In the genomic region with DNA sequence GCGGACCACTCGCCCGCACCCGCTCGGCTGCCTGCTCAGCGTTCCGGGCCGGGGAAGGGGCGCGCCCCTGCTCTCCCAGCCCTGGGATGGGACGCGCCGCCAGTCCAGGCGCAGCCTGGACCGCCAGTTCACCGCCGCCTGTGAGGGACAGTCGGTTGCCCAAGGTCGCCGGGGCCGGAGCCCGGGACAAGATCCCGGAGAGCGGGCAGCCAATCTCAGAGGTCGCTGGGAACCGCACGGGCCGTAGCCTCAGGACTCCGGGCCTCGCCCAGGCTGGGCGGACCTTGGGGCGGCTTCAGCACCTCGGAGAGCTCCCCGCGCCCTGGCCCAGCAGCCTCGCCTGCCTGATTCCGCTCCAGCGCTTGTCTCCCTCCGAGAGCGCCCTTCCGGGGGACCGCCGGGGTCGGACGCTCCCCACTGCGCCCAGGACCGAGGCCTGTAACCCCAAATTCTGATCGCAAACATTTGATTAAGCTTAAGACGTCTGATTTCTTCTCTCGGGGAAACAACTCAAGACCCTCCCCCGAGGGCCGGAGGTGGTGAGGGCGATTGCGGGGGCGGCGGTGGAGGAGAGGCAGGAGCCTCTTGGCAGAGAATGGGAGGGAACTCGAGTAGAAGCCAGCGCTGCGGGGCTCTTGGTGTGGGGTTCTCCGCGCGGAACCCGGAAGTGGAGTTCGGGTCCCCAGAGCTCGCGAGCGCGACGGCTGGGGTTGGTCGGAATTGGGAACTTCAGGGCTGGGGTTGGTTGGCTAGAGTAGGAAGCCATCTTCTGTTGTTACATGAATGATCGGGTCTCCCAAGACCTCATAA, we compare ENCODE assay signal across 1 cellular context.
TF ChIP-seq lines count a peak whose summit lies in the region.

No MANE protein-coding gene starts in this region.

TF ChIP-seq in HepG2, 621 proteins besides CTCF, POLR2A, EP300 and RAD21 (continued from another document and continues in another):
- no peak for TF ChIP-seq RBFOX2 (IDR thresholded peaks at IDR 0.05; ENCODE audit: low read depth, low read length)
- peak; percentile 56 for TF ChIP-seq ZMYM2 (CRISPR knock-in tag; IDR thresholded peaks at IDR 0.05)
- TF ChIP-seq NR3C1 (CRISPR knock-in tag; IDR thresholded peaks at IDR 0.05) = no peak
- no peak for TF ChIP-seq MATR3 (CRISPR knock-in tag; IDR thresholded peaks at IDR 0.05)
- TF ChIP-seq SALL2 (CRISPR knock-in tag; IDR thresholded peaks at IDR 0.05) = peak; percentile 99
- no peak; the same call in 1 of the 2 replicates for TF ChIP-seq HCFC1 (IDR thresholded peaks at IDR 0.05; ENCODE audit: low read depth, low read length)
- TF ChIP-seq, protein P1, sequence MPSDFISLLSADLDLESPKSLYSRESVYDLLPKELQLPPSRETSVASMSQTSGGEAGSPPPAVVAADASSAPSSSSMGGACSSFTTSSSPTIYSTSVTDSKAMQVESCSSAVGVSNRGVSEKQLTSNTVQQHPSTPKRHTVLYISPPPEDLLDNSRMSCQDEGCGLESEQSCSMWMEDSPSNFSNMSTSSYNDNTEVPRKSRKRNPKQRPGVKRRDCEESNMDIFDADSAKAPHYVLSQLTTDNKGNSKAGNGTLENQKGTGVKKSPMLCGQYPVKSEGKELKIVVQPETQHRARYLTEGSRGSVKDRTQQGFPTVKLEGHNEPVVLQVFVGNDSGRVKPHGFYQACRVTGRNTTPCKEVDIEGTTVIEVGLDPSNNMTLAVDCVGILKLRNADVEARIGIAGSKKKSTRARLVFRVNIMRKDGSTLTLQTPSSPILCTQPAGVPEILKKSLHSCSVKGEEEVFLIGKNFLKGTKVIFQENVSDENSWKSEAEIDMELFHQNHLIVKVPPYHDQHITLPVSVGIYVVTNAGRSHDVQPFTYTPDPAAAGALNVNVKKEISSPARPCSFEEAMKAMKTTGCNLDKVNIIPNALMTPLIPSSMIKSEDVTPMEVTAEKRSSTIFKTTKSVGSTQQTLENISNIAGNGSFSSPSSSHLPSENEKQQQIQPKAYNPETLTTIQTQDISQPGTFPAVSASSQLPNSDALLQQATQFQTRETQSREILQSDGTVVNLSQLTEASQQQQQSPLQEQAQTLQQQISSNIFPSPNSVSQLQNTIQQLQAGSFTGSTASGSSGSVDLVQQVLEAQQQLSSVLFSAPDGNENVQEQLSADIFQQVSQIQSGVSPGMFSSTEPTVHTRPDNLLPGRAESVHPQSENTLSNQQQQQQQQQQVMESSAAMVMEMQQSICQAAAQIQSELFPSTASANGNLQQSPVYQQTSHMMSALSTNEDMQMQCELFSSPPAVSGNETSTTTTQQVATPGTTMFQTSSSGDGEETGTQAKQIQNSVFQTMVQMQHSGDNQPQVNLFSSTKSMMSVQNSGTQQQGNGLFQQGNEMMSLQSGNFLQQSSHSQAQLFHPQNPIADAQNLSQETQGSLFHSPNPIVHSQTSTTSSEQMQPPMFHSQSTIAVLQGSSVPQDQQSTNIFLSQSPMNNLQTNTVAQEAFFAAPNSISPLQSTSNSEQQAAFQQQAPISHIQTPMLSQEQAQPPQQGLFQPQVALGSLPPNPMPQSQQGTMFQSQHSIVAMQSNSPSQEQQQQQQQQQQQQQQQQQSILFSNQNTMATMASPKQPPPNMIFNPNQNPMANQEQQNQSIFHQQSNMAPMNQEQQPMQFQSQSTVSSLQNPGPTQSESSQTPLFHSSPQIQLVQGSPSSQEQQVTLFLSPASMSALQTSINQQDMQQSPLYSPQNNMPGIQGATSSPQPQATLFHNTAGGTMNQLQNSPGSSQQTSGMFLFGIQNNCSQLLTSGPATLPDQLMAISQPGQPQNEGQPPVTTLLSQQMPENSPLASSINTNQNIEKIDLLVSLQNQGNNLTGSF (CRISPR knock-in tag; IDR thresholded peaks at IDR 0.05) = peak; percentile 99
- TF ChIP-seq SETDB1 (CRISPR knock-in tag; IDR thresholded peaks at IDR 0.05; ENCODE audit: borderline replicate concordance) = no peak
- no peak for TF ChIP-seq U2AF2 (IDR thresholded peaks at IDR 0.05; ENCODE audit: low read depth, low read length)
- TF ChIP-seq ZNF10 (CRISPR knock-in tag; IDR thresholded peaks at IDR 0.05; ENCODE audit: borderline replicate concordance, low read depth) = no peak
- TF ChIP-seq CCAR2 (optimal IDR thresholded peaks at IDR 0.05; ENCODE audit: low read depth, low read length) = no peak
- peak; percentile 36; the same call in 1 of the 2 replicates for TF ChIP-seq HNF4G (IDR thresholded peaks at IDR 0.05; ENCODE audit: borderline replicate concordance, low read depth, low read length)
- peak; percentile 83 for TF ChIP-seq HNF4G (CRISPR knock-in tag; IDR thresholded peaks at IDR 0.05; ENCODE audit: borderline replicate concordance, low read depth)
- no peak for TF ChIP-seq NFRKB (IDR thresholded peaks at IDR 0.05)
- peak; percentile 93 for TF ChIP-seq ZFAT (CRISPR knock-in tag; conservative IDR thresholded peaks at IDR 0.05)
- TF ChIP-seq, protein P2, sequence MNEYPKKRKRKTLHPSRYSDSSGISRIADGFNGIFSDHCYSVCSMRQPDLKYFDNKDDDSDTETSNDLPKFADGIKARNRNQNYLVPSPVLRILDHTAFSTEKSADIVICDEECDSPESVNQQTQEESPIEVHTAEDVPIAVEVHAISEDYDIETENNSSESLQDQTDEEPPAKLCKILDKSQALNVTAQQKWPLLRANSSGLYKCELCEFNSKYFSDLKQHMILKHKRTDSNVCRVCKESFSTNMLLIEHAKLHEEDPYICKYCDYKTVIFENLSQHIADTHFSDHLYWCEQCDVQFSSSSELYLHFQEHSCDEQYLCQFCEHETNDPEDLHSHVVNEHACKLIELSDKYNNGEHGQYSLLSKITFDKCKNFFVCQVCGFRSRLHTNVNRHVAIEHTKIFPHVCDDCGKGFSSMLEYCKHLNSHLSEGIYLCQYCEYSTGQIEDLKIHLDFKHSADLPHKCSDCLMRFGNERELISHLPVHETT (CRISPR knock-in tag; conservative IDR thresholded peaks at IDR 0.05) = peak; percentile 89; the same call in 1 of the 2 replicates
- TF ChIP-seq KDM6A (CRISPR knock-in tag; IDR thresholded peaks at IDR 0.05; ENCODE audit: low read depth) = no peak
- TF ChIP-seq TEAD3 (CRISPR knock-in tag; optimal IDR thresholded peaks at IDR 0.05; ENCODE audit: borderline replicate concordance) = peak; percentile 83
- TF ChIP-seq PRMT3 (CRISPR knock-in tag; IDR thresholded peaks at IDR 0.05; ENCODE audit: borderline replicate concordance, low read depth) = peak; percentile 94
- TF ChIP-seq NBN (conservative IDR thresholded peaks at IDR 0.05) = no peak
- TF ChIP-seq SP4 (CRISPR knock-in tag; IDR thresholded peaks at IDR 0.05) = peak; percentile 82
- TF ChIP-seq HNRNPLL (IDR thresholded peaks at IDR 0.05; ENCODE audit: low read depth, low read length, poor library complexity, severe bottlenecking) = no peak
- peak; percentile 64; the same call in 1 of the 2 replicates for TF ChIP-seq ZNF33A (CRISPR knock-in tag; IDR thresholded peaks at IDR 0.05; ENCODE audit: borderline replicate concordance)
- no peak for TF ChIP-seq ZNF577 (CRISPR knock-in tag; IDR thresholded peaks at IDR 0.05; ENCODE audit: borderline replicate concordance, low read depth)
- TF ChIP-seq CC2D1A (CRISPR knock-in tag; IDR thresholded peaks at IDR 0.05) = no peak
- peak; percentile 96 for TF ChIP-seq ZFP41 (CRISPR knock-in tag; IDR thresholded peaks at IDR 0.05; ENCODE audit: borderline replicate concordance)
- peak; percentile 89 for TF ChIP-seq CHCHD3 (CRISPR knock-in tag; IDR thresholded peaks at IDR 0.05)
- TF ChIP-seq ZNF256 (CRISPR knock-in tag; conservative IDR thresholded peaks at IDR 0.05) = peak; percentile 99
- peak; percentile 99 for TF ChIP-seq ZNF33B (CRISPR knock-in tag; IDR thresholded peaks at IDR 0.05)
- TF ChIP-seq ZNF781 (CRISPR knock-in tag; IDR thresholded peaks at IDR 0.05; ENCODE audit: borderline replicate concordance, not compliant biosample characterization) = peak; percentile 99
- TF ChIP-seq AGO2 (optimal IDR thresholded peaks at IDR 0.05; ENCODE audit: low read depth, low read length) = peak; percentile 78
- peak; percentile 60; the same call in 1 of the 2 replicates for TF ChIP-seq ZNF761 (CRISPR knock-in tag; conservative IDR thresholded peaks at IDR 0.05)
- TF ChIP-seq, protein P3, sequence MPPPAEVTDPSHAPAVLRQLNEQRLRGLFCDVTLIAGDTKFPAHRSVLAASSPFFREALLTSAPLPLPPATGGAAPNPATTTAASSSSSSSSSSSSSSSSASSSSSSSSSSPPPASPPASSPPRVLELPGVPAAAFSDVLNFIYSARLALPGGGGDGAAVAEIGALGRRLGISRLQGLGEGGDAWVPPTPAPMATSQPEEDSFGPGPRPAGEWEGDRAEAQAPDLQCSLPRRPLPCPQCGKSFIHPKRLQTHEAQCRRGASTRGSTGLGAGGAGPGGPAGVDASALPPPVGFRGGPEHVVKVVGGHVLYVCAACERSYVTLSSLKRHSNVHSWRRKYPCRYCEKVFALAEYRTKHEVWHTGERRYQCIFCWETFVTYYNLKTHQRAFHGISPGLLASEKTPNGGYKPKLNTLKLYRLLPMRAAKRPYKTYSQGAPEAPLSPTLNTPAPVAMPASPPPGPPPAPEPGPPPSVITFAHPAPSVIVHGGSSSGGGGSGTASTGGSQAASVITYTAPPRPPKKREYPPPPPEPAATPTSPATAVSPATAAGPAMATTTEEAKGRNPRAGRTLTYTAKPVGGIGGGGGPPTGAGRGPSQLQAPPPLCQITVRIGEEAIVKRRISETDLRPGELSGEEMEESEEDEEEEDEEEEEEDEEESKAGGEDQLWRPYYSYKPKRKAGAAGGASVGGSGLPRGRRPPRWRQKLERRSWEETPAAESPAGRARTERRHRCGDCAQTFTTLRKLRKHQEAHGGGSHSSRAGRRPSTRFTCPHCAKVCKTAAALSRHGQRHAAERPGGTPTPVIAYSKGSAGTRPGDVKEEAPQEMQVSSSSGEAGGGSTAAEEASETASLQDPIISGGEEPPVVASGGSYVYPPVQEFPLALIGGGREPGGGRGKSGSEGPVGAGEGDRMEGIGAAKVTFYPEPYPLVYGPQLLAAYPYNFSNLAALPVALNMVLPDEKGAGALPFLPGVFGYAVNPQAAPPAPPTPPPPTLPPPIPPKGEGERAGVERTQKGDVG (CRISPR knock-in tag; IDR thresholded peaks at IDR 0.05; ENCODE audit: borderline replicate concordance) = peak; percentile 92; the same call in 1 of the 2 replicates
- TF ChIP-seq NCOA1 (CRISPR knock-in tag; IDR thresholded peaks at IDR 0.05) = peak; percentile 85; the same call in 1 of the 2 replicates
- peak; percentile 99 for TF ChIP-seq HES4 (CRISPR knock-in tag; IDR thresholded peaks at IDR 0.05; ENCODE audit: borderline replicate concordance)
- TF ChIP-seq ZNF335 (CRISPR knock-in tag; IDR thresholded peaks at IDR 0.05) = peak; percentile 93
- TF ChIP-seq NR2F6 (IDR thresholded peaks at IDR 0.05) = no peak
- peak; percentile 63 for TF ChIP-seq NR2F6 (CRISPR knock-in tag; IDR thresholded peaks at IDR 0.05)
- peak; percentile 69 for TF ChIP-seq FOXA3 (CRISPR knock-in tag; IDR thresholded peaks at IDR 0.05)
- TF ChIP-seq CREB1 (IDR thresholded peaks at IDR 0.05) = no peak
- no peak for TF ChIP-seq CREB1 (CRISPR knock-in tag; IDR thresholded peaks at IDR 0.05)
- peak; percentile 98 for TF ChIP-seq SMAD9 (CRISPR knock-in tag; IDR thresholded peaks at IDR 0.05)
- TF ChIP-seq, protein P4, sequence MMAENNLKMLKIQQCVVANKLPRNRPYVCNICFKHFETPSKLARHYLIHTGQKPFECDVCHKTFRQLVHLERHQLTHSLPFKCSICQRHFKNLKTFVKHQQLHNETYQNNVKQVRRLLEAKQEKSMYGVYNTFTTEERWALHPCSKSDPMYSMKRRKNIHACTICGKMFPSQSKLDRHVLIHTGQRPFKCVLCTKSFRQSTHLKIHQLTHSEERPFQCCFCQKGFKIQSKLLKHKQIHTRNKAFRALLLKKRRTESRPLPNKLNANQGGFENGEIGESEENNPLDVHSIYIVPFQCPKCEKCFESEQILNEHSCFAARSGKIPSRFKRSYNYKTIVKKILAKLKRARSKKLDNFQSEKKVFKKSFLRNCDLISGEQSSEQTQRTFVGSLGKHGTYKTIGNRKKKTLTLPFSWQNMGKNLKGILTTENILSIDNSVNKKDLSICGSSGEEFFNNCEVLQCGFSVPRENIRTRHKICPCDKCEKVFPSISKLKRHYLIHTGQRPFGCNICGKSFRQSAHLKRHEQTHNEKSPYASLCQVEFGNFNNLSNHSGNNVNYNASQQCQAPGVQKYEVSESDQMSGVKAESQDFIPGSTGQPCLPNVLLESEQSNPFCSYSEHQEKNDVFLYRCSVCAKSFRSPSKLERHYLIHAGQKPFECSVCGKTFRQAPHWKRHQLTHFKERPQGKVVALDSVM (CRISPR knock-in tag; IDR thresholded peaks at IDR 0.05) = peak; percentile 87
- TF ChIP-seq, protein P5, sequence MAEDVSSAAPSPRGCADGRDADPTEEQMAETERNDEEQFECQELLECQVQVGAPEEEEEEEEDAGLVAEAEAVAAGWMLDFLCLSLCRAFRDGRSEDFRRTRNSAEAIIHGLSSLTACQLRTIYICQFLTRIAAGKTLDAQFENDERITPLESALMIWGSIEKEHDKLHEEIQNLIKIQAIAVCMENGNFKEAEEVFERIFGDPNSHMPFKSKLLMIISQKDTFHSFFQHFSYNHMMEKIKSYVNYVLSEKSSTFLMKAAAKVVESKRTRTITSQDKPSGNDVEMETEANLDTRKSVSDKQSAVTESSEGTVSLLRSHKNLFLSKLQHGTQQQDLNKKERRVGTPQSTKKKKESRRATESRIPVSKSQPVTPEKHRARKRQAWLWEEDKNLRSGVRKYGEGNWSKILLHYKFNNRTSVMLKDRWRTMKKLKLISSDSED (CRISPR knock-in tag; IDR thresholded peaks at IDR 0.05) = peak; percentile 78; the same call in 1 of the 2 replicates
- TF ChIP-seq, protein P6, sequence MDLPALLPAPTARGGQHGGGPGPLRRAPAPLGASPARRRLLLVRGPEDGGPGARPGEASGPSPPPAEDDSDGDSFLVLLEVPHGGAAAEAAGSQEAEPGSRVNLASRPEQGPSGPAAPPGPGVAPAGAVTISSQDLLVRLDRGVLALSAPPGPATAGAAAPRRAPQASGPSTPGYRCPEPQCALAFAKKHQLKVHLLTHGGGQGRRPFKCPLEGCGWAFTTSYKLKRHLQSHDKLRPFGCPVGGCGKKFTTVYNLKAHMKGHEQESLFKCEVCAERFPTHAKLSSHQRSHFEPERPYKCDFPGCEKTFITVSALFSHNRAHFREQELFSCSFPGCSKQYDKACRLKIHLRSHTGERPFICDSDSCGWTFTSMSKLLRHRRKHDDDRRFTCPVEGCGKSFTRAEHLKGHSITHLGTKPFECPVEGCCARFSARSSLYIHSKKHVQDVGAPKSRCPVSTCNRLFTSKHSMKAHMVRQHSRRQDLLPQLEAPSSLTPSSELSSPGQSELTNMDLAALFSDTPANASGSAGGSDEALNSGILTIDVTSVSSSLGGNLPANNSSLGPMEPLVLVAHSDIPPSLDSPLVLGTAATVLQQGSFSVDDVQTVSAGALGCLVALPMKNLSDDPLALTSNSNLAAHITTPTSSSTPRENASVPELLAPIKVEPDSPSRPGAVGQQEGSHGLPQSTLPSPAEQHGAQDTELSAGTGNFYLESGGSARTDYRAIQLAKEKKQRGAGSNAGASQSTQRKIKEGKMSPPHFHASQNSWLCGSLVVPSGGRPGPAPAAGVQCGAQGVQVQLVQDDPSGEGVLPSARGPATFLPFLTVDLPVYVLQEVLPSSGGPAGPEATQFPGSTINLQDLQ (CRISPR knock-in tag; IDR thresholded peaks at IDR 0.05) = peak; percentile 69; the same call in 1 of the 2 replicates
- peak; percentile 55; the same call in 1 of the 2 replicates for TF ChIP-seq POGZ (CRISPR knock-in tag; IDR thresholded peaks at IDR 0.05)
- peak; percentile 89 for TF ChIP-seq MED1 (CRISPR knock-in tag; IDR thresholded peaks at IDR 0.05)
- TF ChIP-seq MYNN (CRISPR knock-in tag; IDR thresholded peaks at IDR 0.05; ENCODE audit: low read depth) = peak; percentile 87; the same call in 1 of the 2 replicates
- TF ChIP-seq REL (CRISPR knock-in tag; conservative IDR thresholded peaks at IDR 0.05) = peak; percentile 96
- peak; percentile 94 for TF ChIP-seq ZNF329 (CRISPR knock-in tag; IDR thresholded peaks at IDR 0.05; ENCODE audit: low read depth)
